8 cellular contexts compared by ENCODE assay signal in the genomic region with DNA sequence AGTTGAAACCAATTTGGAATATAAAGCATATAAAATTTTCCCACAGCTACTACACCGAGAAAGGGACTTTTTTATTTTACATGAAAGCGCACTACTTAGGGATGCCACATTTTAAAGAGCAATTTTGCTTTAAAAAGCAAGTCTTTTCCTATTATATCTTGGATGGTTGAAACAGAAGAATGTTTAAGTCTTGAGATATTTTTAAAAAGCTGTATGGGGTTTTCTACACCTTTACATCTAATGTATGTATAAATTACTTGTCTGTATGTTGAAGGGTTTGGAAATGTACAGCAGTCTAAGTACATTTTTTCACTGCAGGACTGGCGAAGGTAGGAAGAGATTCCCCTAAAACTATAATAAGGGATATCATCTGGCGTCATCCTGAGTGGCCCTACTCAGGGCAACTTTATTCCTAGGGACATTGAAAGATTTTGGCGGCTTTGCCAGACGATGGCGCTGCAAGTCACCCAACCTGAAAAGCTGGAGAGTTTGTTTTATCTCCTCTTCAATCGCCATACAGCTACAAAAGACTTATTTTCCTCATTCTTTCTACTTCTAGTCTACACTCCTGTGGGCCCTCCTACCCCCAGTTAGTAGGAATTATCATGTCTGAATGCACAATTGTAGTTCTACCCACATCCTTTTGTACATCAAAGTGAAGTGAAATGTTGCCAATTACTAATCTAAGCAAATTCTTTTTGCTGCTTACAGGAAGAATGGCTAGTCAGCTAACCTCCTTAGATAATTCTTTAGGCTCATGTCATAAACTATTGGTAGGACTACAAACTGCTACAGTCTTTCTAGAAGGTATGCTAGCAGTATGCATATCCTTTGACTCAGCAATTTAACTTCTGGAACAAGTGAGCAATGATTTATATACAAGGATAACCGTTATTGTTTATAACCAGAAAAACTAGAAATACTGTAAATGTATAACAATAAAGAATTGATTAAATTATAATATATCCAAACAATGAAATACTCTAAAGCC. TPM values are rescaled to one million over a fixed set of nuclear protein-coding genes. Genes with fewer than 3 reads are reported as not detected.
DNase-seq lines count a peak whose midpoint lies in the region; FAIRE-seq and TF ChIP-seq lines count a peak whose summit lies in the region.

No MANE protein-coding gene starts in this region.

- H3K4me3 Mint-ChIP-seq in activated naive CD4-positive, alpha-beta T cell treated with anti-CD3 and anti-CD28 coated beads for 36 hours = peak overlapping the region; percentile 87

- H3K9me3 ChIP-seq in HAP-1 = no peaks in the 10 kb centered on the region
- H3K9me3 ChIP-seq in SJSA1 (replicated peaks) = no peaks in the 10 kb centered on the region
- H3K9me3 ChIP-seq in tibial artery = no peaks in the 10 kb centered on the region

- 0 out of 2 replicates have a peak overlapping the region, but pooled peaks have one; percentile 26 for H3K27ac ChIP-seq in SJSA1
- peak overlapping the region; percentile 92 to 98 for H3K27ac ChIP-seq in tibial artery

- CTCF ChIA-PET in activated naive CD4-positive, alpha-beta T cell treated with anti-CD3 and anti-CD28 coated beads for 36 hours (lab: Charles Lee) = interaction anchor here (0.6 to 3.2 kb wide), 13 partner anchors 9 to 435 kb away, joined by 3 to 18 read pairs (median 4); partner anchors contain the start of gene HPF1

- H3K4me1 Mint-ChIP-seq in activated naive CD4-positive, alpha-beta T cell treated with anti-CD3 and anti-CD28 coated beads for 36 hours (ENCODE audit: low read depth) = peaks cover 42% of the 10 kb centered on the region

- peak; percentile 42 to 69 for TF ChIP-seq CTCF in tibial artery (IDR thresholded peaks at IDR 0.05)

- FAIRE-seq in G401.6 (lab: Jason Lieb, UNC) = peak; percentile 91

- no peaks in the 10 kb centered on the region for H3K36me3 Mint-ChIP-seq in activated naive CD4-positive, alpha-beta T cell treated with anti-CD3 and anti-CD28 coated beads for 36 hours (ENCODE audit: low read depth)

- H3K27me3 ChIP-seq in HAP-1 (ENCODE audit: low read depth) = no peaks in the 10 kb centered on the region
- H3K27me3 ChIP-seq in SJSA1 (replicated peaks) = no peaks in the 10 kb centered on the region
- no peaks in the 10 kb centered on the region for H3K27me3 ChIP-seq in tibial artery

- DNase-seq in HAP-1 (ENCODE audit: low spot score in 2 of 2) = peak; percentile 85 to 88
- DNase-seq in M059J (ENCODE audit: low read depth) = peak; percentile 74
- DNase-seq in SJSA1 (ENCODE audit: low read depth in 1 of 2, low spot score in 2 of 2) = peak; percentile 67 to 75
- DNase-seq in activated naive CD4-positive, alpha-beta T cell treated with anti-CD3 and anti-CD28 coated beads for 36 hours = peak; percentile 81
- peak; percentile 55 for DNase-seq in germinal center (ENCODE audit: low spot score)
- DNase-seq in non-pigmented ciliary epithelial cell (ENCODE audit: low read depth) = peak; percentile 47
- DNase-seq in tibial artery = peak; percentile 71 to 85

- peak overlapping the region; percentile 92 for H3K27ac Mint-ChIP-seq in activated naive CD4-positive, alpha-beta T cell treated with anti-CD3 and anti-CD28 coated beads for 36 hours

- H3K36me3 ChIP-seq in HAP-1 (replicated peaks) (no peaks in the 10 kb centered on the region; the same call in 1 of the 2 replicates), SJSA1 (no peaks in the 10 kb centered on the region; the same call in 1 of the 2 replicates), tibial artery (no peaks in the 10 kb centered on the region)

- H3K27me3 Mint-ChIP-seq in activated naive CD4-positive, alpha-beta T cell treated with anti-CD3 and anti-CD28 coated beads for 36 hours (ENCODE audit: low read depth) = no peaks in the 10 kb centered on the region

- intact Hi-C loops in activated naive CD4-positive, alpha-beta T cell treated with anti-CD3 and anti-CD28 coated beads for 36 hours (cut with micrococcal nuclease) = loop anchor here (1.0 to 2.0 kb wide), 10 partner anchors 7 to 603 kb away; partner anchors contain the start of genes CBR4, CLCN3, HPF1 and MFAP3L
- intact Hi-C loops in tibial artery (cut with DNase I; ENCODE audit: low total_unique reads) = loop anchor here (10.0 kb wide), 1 partner anchor 142 kb away; the partner anchor contains the start of gene HPF1

- in situ Hi-C loops in HAP-1 (cut with MboI; ENCODE audit: low sequenced_read_pairs) = loop anchor here (10.0 to 25.0 kb wide), 2 partner anchors 122 to 424 kb away; partner anchors contain the start of gene MFAP3L

- H3K4me3 ChIP-seq in HAP-1 = peak overlapping the region; percentile 86
- peak overlapping the region; percentile 74 for H3K4me3 ChIP-seq in SJSA1
- peak overlapping the region; percentile 79 to 98 for H3K4me3 ChIP-seq in tibial artery

- H3K9me3 Mint-ChIP-seq in activated naive CD4-positive, alpha-beta T cell treated with anti-CD3 and anti-CD28 coated beads for 36 hours = no peaks in the 10 kb centered on the region

- H3K4me1 ChIP-seq in HAP-1 = peaks cover 14% of the 10 kb centered on the region
- H3K4me1 ChIP-seq in SJSA1 (replicated peaks) = peaks cover 4% of the 10 kb centered on the region; the same call in 1 of the 2 replicates
- peaks cover 0 to 22% (median 13%) of the 10 kb centered on the region in 4 donors for H3K4me1 ChIP-seq in tibial artery

RNA-seq across cellular contexts. Expression of gene NEK1, which starts 0.8 kb away (rescaled TPM):
- 3.1 and 4.0 TPM in 2 replicates for total RNA-seq in M059J (2014; rRNA removed; shearing (Covaris generic))
- total RNA-seq in SJSA1 (2014; rRNA removed; shearing (Covaris generic)) = 4.4 and 6.2 TPM in 2 replicates
- 10 to 100 TPM in 1 of 2 experiments, 1 to 10 TPM in 1; 9.5 to 10.3 TPM for total RNA-seq in activated naive CD4-positive, alpha-beta T cell treated with anti-CD3 and anti-CD28 coated beads for 36 hours

RNA-seq across cellular contexts. Expression of gene CLCN3, which starts 7.2 kb away (rescaled TPM):
- 5.8 and 11.3 TPM in 2 replicates for total RNA-seq in M059J (2014; rRNA removed; shearing (Covaris generic))
- total RNA-seq in SJSA1 (2014; rRNA removed; shearing (Covaris generic)) = 19.9 and 23.3 TPM in 2 replicates
- 10 to 100 TPM; 17.4 to 18.4 TPM for total RNA-seq in activated naive CD4-positive, alpha-beta T cell treated with anti-CD3 and anti-CD28 coated beads for 36 hours

Comparison
In these comparisons a context has a peak if more than half of its experiments do, and no peak if none do; other contexts are left out.
1. Peak in every context shown above with its lines: DNase-seq, H3K4me3 ChIP-seq and H3K27ac ChIP-seq.